ENCODE assay signal across 18 cellular contexts in genomic region chrX:136112286-136112685, GRCh38.
"Had no signal": no experiment of that assay in that cellular context is flagged by ENCODE, and none has a peak within 500 bp of the region (broad histone marks: within the 10 kb centered on the region; RNA-seq: fewer than 3 reads in every experiment).

No MANE protein-coding gene starts in this region.

- ATAC-seq: effector memory CD8-positive, alpha-beta T cell; left lobe of liver; naive thymus-derived CD8-positive, alpha-beta T cell; upper lobe of right lung had no signal

- H3K36me3 ChIP-seq: gastroesophageal sphincter, neutrophil, right atrium auricular region, suprapubic skin, thyroid gland, upper lobe of right lung, vagina had no signal

- H3K27me3 ChIP-seq: gastroesophageal sphincter, neutrophil, right atrium auricular region, suprapubic skin, thyroid gland, upper lobe of right lung, vagina had no signal

- H3K4me1 ChIP-seq: right atrium auricular region, suprapubic skin, thyroid gland, upper lobe of right lung, vagina had no signal

- DNase-seq: effector memory CD8-positive, alpha-beta T cell; foreskin fibroblast; glutamatergic neuron; islet precursor cell; mammary epithelial cell; naive thymus-derived CD8-positive, alpha-beta T cell; small intestine; stimulated activated CD4-positive, alpha-beta T cell treated with anti-CD3 and anti-CD28 coated beads, Interleukin-12 subunit alpha, Interleukin-12 subunit beta, amount 100 ng/mL, for 4 hours; stimulated activated naive CD4-positive, alpha-beta T cell; thyroid gland; upper lobe of right lung had no signal

- H3K27ac ChIP-seq: epithelial cell of prostate, neutrophil, right atrium auricular region, suprapubic skin, thyroid gland, vagina had no signal

- H3K4me3 ChIP-seq: gastroesophageal sphincter, right atrium auricular region, suprapubic skin, thyroid gland, upper lobe of right lung, vagina had no signal

- H3K9me3 ChIP-seq: gastroesophageal sphincter, neutrophil, right atrium auricular region, suprapubic skin, thyroid gland, upper lobe of right lung, vagina had no signal
